1 cellular context compared by ENCODE assay signal in the genomic region with DNA sequence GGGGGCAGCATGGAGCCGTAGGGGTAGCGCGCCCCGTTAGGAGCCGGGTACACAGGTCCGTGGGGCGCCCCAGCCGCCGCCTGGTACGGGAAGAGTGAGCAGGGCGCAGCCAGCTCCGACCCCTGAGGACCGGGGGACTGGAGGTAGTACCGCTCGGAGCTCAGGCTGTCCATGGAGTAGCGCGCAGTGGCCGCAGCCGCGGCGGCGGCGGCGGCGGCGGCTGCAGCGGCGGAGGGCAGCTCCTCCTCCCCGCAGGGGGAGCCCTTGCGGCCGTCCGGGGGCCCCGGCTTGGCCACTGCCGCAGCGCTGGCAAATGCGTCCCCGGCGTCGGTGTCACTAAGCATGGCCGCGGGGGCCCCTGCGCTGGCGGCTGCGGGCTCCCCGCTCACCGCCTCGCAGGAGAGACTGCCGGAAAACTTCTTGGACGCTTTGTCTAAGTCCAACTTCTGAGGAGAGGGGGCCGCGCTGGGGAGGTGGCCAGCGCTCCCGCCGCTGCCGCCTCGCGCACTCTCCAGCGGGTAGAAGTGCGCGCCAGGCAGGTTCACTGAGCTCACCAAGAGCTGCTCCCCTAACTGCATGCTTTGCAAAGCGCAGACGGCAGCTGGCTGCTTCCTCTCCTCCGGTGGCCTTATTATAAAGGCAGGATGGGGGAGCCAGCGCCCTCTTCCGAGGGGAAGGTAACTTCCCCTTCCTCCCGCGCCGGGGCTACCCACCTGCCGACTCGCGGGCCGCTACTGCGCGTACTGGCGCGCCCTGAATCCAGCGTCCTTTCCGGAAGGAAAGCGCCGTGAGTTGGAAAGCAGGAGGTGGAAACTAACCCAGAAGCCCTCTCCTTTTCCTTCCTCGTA.
TF ChIP-seq lines count a peak whose summit lies in the region.

Gene EOMES, minus strand, starts transcription at position 607 of the 848 bp plus-strand sequence. Its CDS starts 29 bp downstream, at position 578.

TF ChIP-seq in HepG2, 621 proteins besides CTCF, POLR2A, EP300 and RAD21 (continued from another document):
- TF ChIP-seq, protein P1, sequence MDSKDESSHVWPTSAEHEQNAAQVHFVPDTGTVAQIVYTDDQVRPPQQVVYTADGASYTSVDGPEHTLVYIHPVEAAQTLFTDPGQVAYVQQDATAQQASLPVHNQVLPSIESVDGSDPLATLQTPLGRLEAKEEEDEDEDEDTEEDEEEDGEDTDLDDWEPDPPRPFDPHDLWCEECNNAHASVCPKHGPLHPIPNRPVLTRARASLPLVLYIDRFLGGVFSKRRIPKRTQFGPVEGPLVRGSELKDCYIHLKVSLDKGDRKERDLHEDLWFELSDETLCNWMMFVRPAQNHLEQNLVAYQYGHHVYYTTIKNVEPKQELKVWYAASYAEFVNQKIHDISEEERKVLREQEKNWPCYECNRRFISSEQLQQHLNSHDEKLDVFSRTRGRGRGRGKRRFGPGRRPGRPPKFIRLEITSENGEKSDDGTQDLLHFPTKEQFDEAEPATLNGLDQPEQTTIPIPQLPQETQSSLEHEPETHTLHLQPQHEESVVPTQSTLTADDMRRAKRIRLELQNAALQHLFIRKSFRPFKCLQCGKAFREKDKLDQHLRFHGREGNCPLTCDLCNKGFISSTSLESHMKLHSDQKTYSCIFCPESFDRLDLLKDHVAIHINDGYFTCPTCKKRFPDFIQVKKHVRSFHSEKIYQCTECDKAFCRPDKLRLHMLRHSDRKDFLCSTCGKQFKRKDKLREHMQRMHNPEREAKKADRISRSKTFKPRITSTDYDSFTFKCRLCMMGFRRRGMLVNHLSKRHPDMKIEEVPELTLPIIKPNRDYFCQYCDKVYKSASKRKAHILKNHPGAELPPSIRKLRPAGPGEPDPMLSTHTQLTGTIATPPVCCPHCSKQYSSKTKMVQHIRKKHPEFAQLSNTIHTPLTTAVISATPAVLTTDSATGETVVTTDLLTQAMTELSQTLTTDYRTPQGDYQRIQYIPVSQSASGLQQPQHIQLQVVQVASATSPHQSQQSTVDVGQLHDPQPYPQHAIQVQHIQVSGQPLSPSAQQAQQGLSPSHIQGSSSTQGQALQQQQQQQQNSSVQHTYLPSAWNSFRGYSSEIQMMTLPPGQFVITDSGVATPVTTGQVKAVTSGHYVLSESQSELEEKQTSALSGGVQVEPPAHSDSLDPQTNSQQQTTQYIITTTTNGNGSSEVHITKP (CRISPR knock-in tag; IDR thresholded peaks at IDR 0.05; ENCODE audit: low read depth) = no peak
- no peak for TF ChIP-seq SRSF1 (optimal IDR thresholded peaks at IDR 0.05; ENCODE audit: low read depth, low read length)
- no peak for TF ChIP-seq ZNF550 (CRISPR knock-in tag; IDR thresholded peaks at IDR 0.05; ENCODE audit: borderline replicate concordance)
- no peak for TF ChIP-seq PHF20 (CRISPR knock-in tag; IDR thresholded peaks at IDR 0.05)
- 0 out of 2 replicates have a peak, but pooled peaks have one; percentile 4 for TF ChIP-seq MAZ (IDR thresholded peaks at IDR 0.05; ENCODE audit: borderline replicate concordance, low read depth, low read length)
- TF ChIP-seq MAZ (CRISPR knock-in tag; IDR thresholded peaks at IDR 0.05; ENCODE audit: low read depth) = 0 out of 2 replicates have a peak, but pooled peaks have one; percentile 34
- TF ChIP-seq, protein P2, sequence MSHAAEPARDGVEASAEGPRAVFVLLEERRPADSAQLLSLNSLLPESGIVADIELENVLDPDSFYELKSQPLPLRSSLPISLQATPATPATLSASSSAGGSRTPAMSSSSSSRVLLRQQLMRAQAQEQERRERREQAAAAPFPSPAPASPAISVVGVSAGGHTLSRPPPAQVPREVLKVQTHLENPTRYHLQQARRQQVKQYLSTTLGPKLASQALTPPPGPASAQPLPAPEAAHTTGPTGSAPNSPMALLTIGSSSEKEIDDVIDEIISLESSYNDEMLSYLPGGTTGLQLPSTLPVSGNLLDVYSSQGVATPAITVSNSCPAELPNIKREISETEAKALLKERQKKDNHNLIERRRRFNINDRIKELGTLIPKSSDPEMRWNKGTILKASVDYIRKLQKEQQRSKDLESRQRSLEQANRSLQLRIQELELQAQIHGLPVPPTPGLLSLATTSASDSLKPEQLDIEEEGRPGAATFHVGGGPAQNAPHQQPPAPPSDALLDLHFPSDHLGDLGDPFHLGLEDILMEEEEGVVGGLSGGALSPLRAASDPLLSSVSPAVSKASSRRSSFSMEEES (CRISPR knock-in tag; IDR thresholded peaks at IDR 0.05) = no peak
- peak; percentile 52 for TF ChIP-seq STAG1 (CRISPR knock-in tag; IDR thresholded peaks at IDR 0.05)
- TF ChIP-seq RFX5 (IDR thresholded peaks at IDR 0.05; ENCODE audit: low read depth, low read length) = no peak
- TF ChIP-seq, protein P3, sequence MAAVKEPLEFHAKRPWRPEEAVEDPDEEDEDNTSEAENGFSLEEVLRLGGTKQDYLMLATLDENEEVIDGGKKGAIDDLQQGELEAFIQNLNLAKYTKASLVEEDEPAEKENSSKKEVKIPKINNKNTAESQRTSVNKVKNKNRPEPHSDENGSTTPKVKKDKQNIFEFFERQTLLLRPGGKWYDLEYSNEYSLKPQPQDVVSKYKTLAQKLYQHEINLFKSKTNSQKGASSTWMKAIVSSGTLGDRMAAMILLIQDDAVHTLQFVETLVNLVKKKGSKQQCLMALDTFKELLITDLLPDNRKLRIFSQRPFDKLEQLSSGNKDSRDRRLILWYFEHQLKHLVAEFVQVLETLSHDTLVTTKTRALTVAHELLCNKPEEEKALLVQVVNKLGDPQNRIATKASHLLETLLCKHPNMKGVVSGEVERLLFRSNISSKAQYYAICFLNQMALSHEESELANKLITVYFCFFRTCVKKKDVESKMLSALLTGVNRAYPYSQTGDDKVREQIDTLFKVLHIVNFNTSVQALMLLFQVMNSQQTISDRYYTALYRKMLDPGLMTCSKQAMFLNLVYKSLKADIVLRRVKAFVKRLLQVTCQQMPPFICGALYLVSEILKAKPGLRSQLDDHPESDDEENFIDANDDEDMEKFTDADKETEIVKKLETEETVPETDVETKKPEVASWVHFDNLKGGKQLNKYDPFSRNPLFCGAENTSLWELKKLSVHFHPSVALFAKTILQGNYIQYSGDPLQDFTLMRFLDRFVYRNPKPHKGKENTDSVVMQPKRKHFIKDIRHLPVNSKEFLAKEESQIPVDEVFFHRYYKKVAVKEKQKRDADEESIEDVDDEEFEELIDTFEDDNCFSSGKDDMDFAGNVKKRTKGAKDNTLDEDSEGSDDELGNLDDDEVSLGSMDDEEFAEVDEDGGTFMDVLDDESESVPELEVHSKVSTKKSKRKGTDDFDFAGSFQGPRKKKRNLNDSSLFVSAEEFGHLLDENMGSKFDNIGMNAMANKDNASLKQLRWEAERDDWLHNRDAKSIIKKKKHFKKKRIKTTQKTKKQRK (IDR thresholded peaks at IDR 0.05; ENCODE audit: low read length) = no peak
